Comparison of ENCODE assay signal across 8 cellular contexts in genomic region chr15:80404719-80405553, GRCh38. TPM values are rescaled to one million over a fixed set of nuclear protein-coding genes. Genes with fewer than 3 reads are reported as not detected.
DNase-seq lines count a peak whose midpoint lies in the region; ATAC-seq and TF ChIP-seq lines count a peak whose summit lies in the region.

No MANE protein-coding gene starts in this region.

- no peak for ATAC-seq in naive B cell (ENCODE audit: low read depth in 2 of 2)
- ATAC-seq in natural killer cell treated with Interleukin-12 subunit alpha and Interleukin-12 subunit beta and Interleukin-15 and Interleukin-18, amount 100 ng/mL, for 72 hours = no peak

- no peaks in the 10 kb centered on the region for H3K36me3 Mint-ChIP-seq in naive B cell
- H3K36me3 Mint-ChIP-seq in natural killer cell treated with Interleukin-12 subunit alpha and Interleukin-12 subunit beta and Interleukin-15 and Interleukin-18, amount 100 ng/mL, for 72 hours = no peaks in the 10 kb centered on the region

- H3K4me1 Mint-ChIP-seq in naive B cell = peaks cover 0 to 7% (median 4%) of the 10 kb centered on the region in 3 donors
- peaks cover 0 to 3% of the 10 kb centered on the region in 2 donors for H3K4me1 Mint-ChIP-seq in natural killer cell treated with Interleukin-12 subunit alpha and Interleukin-12 subunit beta and Interleukin-15 and Interleukin-18, amount 100 ng/mL, for 72 hours (ENCODE audit: low read depth in 2 of 2)

- H3K27ac Mint-ChIP-seq in naive B cell = no peak overlapping the region
- no peak overlapping the region for H3K27ac Mint-ChIP-seq in natural killer cell treated with Interleukin-12 subunit alpha and Interleukin-12 subunit beta and Interleukin-15 and Interleukin-18, amount 100 ng/mL, for 72 hours

- peak overlapping the region; percentile 52 for H3K4me3 ChIP-seq in epithelial cell of proximal tubule (ENCODE audit: low read depth, low read length)

- peak overlapping the region in 5 of 8 donors; percentile 33 to 57 (median 37) for H3K4me3 Mint-ChIP-seq in naive B cell
- H3K4me3 Mint-ChIP-seq in natural killer cell treated with Interleukin-12 subunit alpha and Interleukin-12 subunit beta and Interleukin-15 and Interleukin-18, amount 100 ng/mL, for 72 hours = no peak overlapping the region

- peak; percentile 46 for DNase-seq in DMS53 (lab: John Stamatoyannopoulos, UW)
- no peak for DNase-seq in DMS53 treated with DMSO at 0.1 percent for 48 hours (lab: John Stamatoyannopoulos, UW; ENCODE audit: unreplicated experiment)
- DNase-seq in NCI-H748 (lab: John Stamatoyannopoulos, UW; ENCODE audit: unreplicated experiment) = peak; percentile 54
- DNase-seq in epithelial cell of proximal tubule (ENCODE audit: low read depth) = no peak
- no peak for DNase-seq in naive B cell
- DNase-seq in NAMALWA (ENCODE audit: low spot score) = no peak
- no peak for DNase-seq in natural killer cell treated with Interleukin-12 subunit alpha and Interleukin-12 subunit beta and Interleukin-15 and Interleukin-18, amount 100 ng/mL, for 72 hours (ENCODE audit: low spot score)
- no peak for DNase-seq in amniotic stem cell (lab: John Stamatoyannopoulos, UW)

- peaks cover 65 to 75% (median 69%) of the 10 kb centered on the region in 3 donors for H3K27me3 Mint-ChIP-seq in naive B cell
- H3K27me3 Mint-ChIP-seq in natural killer cell treated with Interleukin-12 subunit alpha and Interleukin-12 subunit beta and Interleukin-15 and Interleukin-18, amount 100 ng/mL, for 72 hours = peaks cover 53 to 67% of the 10 kb centered on the region in 2 donors

- peaks cover 0 to 4% (median 0%) of the 10 kb centered on the region in 7 donors for H3K9me3 Mint-ChIP-seq in naive B cell
- H3K9me3 Mint-ChIP-seq in natural killer cell treated with Interleukin-12 subunit alpha and Interleukin-12 subunit beta and Interleukin-15 and Interleukin-18, amount 100 ng/mL, for 72 hours = no peaks in the 10 kb centered on the region

- TF ChIP-seq CTCF in epithelial cell of proximal tubule (conservative IDR thresholded peaks at IDR 0.05; ENCODE audit: low read depth, low read length) = no peak

RNA-seq across cellular contexts. Expression of gene ARNT2, which starts 0.8 kb away (rescaled TPM):
- total RNA-seq in epithelial cell of proximal tubule = 9.1 and 11.1 TPM in 2 replicates
- polyA plus RNA-seq in naive B cell (ENCODE audit: low read depth in 6 of 6) = not detected
- not detected for total RNA-seq in natural killer cell treated with Interleukin-12 subunit alpha and Interleukin-12 subunit beta and Interleukin-15 and Interleukin-18, amount 100 ng/mL, for 72 hours

Comparison
In these comparisons a context has a peak if more than half of its experiments do, and no peak if none do; other contexts are left out.
1. DNase-seq: peak in DMS53 (single experiment) and NCI-H748 (single experiment); none in DMS53 treated with DMSO at 0.1 percent for 48 hours (single experiment), epithelial cell of proximal tubule (single experiment), naive B cell (single experiment), NAMALWA (single experiment), natural killer cell treated with Interleukin-12 subunit alpha and Interleukin-12 subunit beta and Interleukin-15 and Interleukin-18, amount 100 ng/mL, for 72 hours (single experiment) and amniotic stem cell (single experiment).